Comparison of ENCODE assay signal across 4 cellular contexts in genomic region chr1:232973652-232974611, GRCh38.
TF ChIP-seq lines count a peak whose summit lies in the region.

No MANE protein-coding gene starts in this region.

TF ChIP-seq in SK-N-SH treated with all-trans-retinoic acid at 6 μM for 48 hours, 23 proteins besides CTCF, POLR2A, EP300 and RAD21 (continues in another document):
- TF ChIP-seq BACH2 (CRISPR knock-in tag; IDR thresholded peaks at IDR 0.05; ENCODE audit: borderline replicate concordance) (no peak), ESRRG (CRISPR knock-in tag; IDR thresholded peaks at IDR 0.05) (no peak), CSRNP3 (CRISPR knock-in tag; IDR thresholded peaks at IDR 0.05) (no peak), RARB (CRISPR knock-in tag; IDR thresholded peaks at IDR 0.05) (no peak), ZNF8 (CRISPR knock-in tag; IDR thresholded peaks at IDR 0.05) (peak; percentile 45; the same call in 1 of the 2 replicates), ZNF565 (CRISPR knock-in tag; conservative IDR thresholded peaks at IDR 0.05; ENCODE audit: low read depth) (no peak), ZFP30 (CRISPR knock-in tag; IDR thresholded peaks at IDR 0.05) (peak; percentile 95), ZFP3 (CRISPR knock-in tag; IDR thresholded peaks at IDR 0.05) (no peak), TSHZ2 (CRISPR knock-in tag; IDR thresholded peaks at IDR 0.05) (no peak)

TF ChIP-seq in SK-N-SH, 30 proteins besides CTCF, POLR2A, EP300 and RAD21:
- no peak for TF ChIP-seq RCOR1 (IDR thresholded peaks at IDR 0.05; ENCODE audit: low read length)
- no peak for TF ChIP-seq ZBTB33 (IDR thresholded peaks at IDR 0.05; ENCODE audit: borderline replicate concordance, low read depth)
- TF ChIP-seq TCF12 (IDR thresholded peaks at IDR 0.05): no peak
- no peak for TF ChIP-seq REST (IDR thresholded peaks at IDR 0.05; ENCODE audit: low read depth, low read length)

TF ChIP-seq in WTC11, 78 proteins besides CTCF, POLR2A, EP300 and RAD21:
- TF ChIP-seq HMGXB4 (CRISPR knock-in tag; IDR thresholded peaks at IDR 0.05) (no peak), ZNF317 (CRISPR knock-in tag; IDR thresholded peaks at IDR 0.05; ENCODE audit: borderline replicate concordance, low read depth) (peak; percentile 92), PREB (CRISPR knock-in tag; IDR thresholded peaks at IDR 0.05; ENCODE audit: borderline replicate concordance) (no peak)

TF ChIP-seq in endothelial cell of umbilical vein, 7 proteins besides CTCF, POLR2A, EP300 and RAD21:
- TF ChIP-seq GATA2 (IDR thresholded peaks at IDR 0.05; ENCODE audit: insufficient read depth, insufficient read length, low read depth, low read length): peak; percentile 65
- no peak for TF ChIP-seq JUN (IDR thresholded peaks at IDR 0.05; ENCODE audit: borderline replicate concordance, insufficient read depth, insufficient read length, low read depth)
- no peak for TF ChIP-seq MYC (IDR thresholded peaks at IDR 0.05; ENCODE audit: low read depth, low read length)
- TF ChIP-seq FOS (IDR thresholded peaks at IDR 0.05; ENCODE audit: borderline replicate concordance, insufficient read depth, low read length): peak; percentile 53
- no peak for TF ChIP-seq EZH2 (IDR thresholded peaks at IDR 0.05; ENCODE audit: borderline replicate concordance, low read depth, low read length, severe bottlenecking)
- no peak for TF ChIP-seq MAX (IDR thresholded peaks at IDR 0.05; ENCODE audit: insufficient read depth, insufficient read length)
- peak; percentile 17 for TF ChIP-seq POLR2AphosphoS5 (IDR thresholded peaks at IDR 0.05; ENCODE audit: insufficient read depth, low read depth, low read length)
